11 cellular contexts compared by ENCODE assay signal in genomic region chr6:131954775-131955107, GRCh38. TPM values are rescaled to one million over a fixed set of nuclear protein-coding genes. Genes with fewer than 3 reads are reported as not detected.
DNase-seq lines count a peak whose midpoint lies in the region; ATAC-seq and TF ChIP-seq lines count a peak whose summit lies in the region.
"Had no signal": no experiment of that assay in that cellular context is flagged by ENCODE, and none has a peak within 500 bp of the region (broad histone marks: within the 10 kb centered on the region; RNA-seq: fewer than 3 reads in every experiment).

No MANE protein-coding gene starts in this region.

- H3K27me3 Mint-ChIP-seq in mesothelial cell of epicardium (ENCODE audit: low read depth): no peaks in the 10 kb centered on the region

- H3K27me3 ChIP-seq in heart right ventricle (peaks cover 0 to 37% (median 0%) of the 10 kb centered on the region in 7 donors), aorta (ENCODE audit: control insufficient read depth in 1 of 2, insufficient read depth in 2 of 2, low read length in 1 of 2) (no peaks in the 10 kb centered on the region)

- peak overlapping the region; percentile 95 for H3K27ac Mint-ChIP-seq in mesothelial cell of epicardium
- H3K27ac Mint-ChIP-seq: activated naive CD4-positive, alpha-beta T cell treated with anti-CD3 and anti-CD28 coated beads, Interleukin-2, amount 10 ng/mL, durations not matched to agents 7 days and 5 days had no signal

- intact Hi-C loops in heart right ventricle (cut with DNase I) (loop anchor here in 8 of 10 donors (5.0 to 10.0 kb wide), 8 partner anchors 108 to 260 kb away; no protein-coding TSS in a partner anchor), Right ventricle myocardium inferior (cut with DNase I) (loop anchor here (10.0 kb wide), 2 partner anchors 210 to 260 kb away; no protein-coding TSS in a partner anchor), aorta (cut with DNase I) (loop anchor here (2.0 to 5.0 kb wide), 6 partner anchors 43 to 203 kb away; no protein-coding TSS in a partner anchor)

- no peaks in the 10 kb centered on the region for H3K9me3 Mint-ChIP-seq in mesothelial cell of epicardium
- H3K9me3 Mint-ChIP-seq: activated naive CD4-positive, alpha-beta T cell treated with anti-CD3 and anti-CD28 coated beads, Interleukin-2, amount 10 ng/mL, durations not matched to agents 7 days and 5 days had no signal

- H3K4me3 ChIP-seq in heart right ventricle (peak overlapping the region in 8 of 10 donors; percentile 3 to 37 (median 27)), aorta (ENCODE audit: low read length in 2 of 2) (no peak overlapping the region)

- TF ChIP-seq CTCF in heart right ventricle (IDR thresholded peaks at IDR 0.05) (no peak), mesothelial cell of epicardium (IDR thresholded peaks at IDR 0.05; ENCODE audit: unreplicated experiment) (no peak)

- ATAC-seq in heart right ventricle (no peak), Right ventricle myocardium inferior (no peak), aorta (ENCODE audit: low FRiP score) (no peak), HG02885 (IDR thresholded peaks at IDR 0.05; ENCODE audit: poor library complexity, unreplicated experiment) (no peak), HG02973 (IDR thresholded peaks at IDR 0.05; ENCODE audit: unreplicated experiment) (no peak)

- WGBS in heart right ventricle, 2 donors: 7 to 18% methylated on average over 7 of the region's 7 CpGs
- 9 to 13% methylated on average over 7 of the region's 7 CpGs for WGBS in aorta, 2 donors

- H3K36me3 ChIP-seq in heart right ventricle (peaks cover 0 to 6% (median 0%) of the 10 kb centered on the region in 9 donors), aorta (ENCODE audit: control insufficient read depth in 1 of 2, insufficient read depth in 2 of 2, low read length in 1 of 2) (no peaks in the 10 kb centered on the region)
- H3K36me3 ChIP-seq: neutrophil had no signal

- H3K4me3 Mint-ChIP-seq in mesothelial cell of epicardium: peak overlapping the region; percentile 6
- H3K4me3 Mint-ChIP-seq: activated naive CD4-positive, alpha-beta T cell treated with anti-CD3 and anti-CD28 coated beads, Interleukin-2, amount 10 ng/mL, durations not matched to agents 7 days and 5 days had no signal

- H3K4me1 Mint-ChIP-seq in mesothelial cell of epicardium: peaks cover 51% of the 10 kb centered on the region

- H3K4me1 ChIP-seq in heart right ventricle: peaks cover 4 to 44% (median 21%) of the 10 kb centered on the region in 9 donors
- H3K4me1 ChIP-seq in aorta (ENCODE audit: control insufficient read depth in 1 of 2, insufficient read depth in 2 of 2, low read length in 2 of 2): peaks cover 2 to 7% of the 10 kb centered on the region in 2 donors

- H3K27ac ChIP-seq in heart right ventricle (peak overlapping the region in 6 of 10 donors; percentile 30 to 64 (median 37)), aorta (ENCODE audit: low read depth in 1 of 2, low read length in 2 of 2) (peak overlapping the region; percentile 29 to 55)
- H3K27ac ChIP-seq: neutrophil had no signal

- H3K9me3 ChIP-seq in heart right ventricle (no peaks in the 10 kb centered on the region), aorta (ENCODE audit: control insufficient read depth, low read length) (no peaks in the 10 kb centered on the region)
- H3K9me3 ChIP-seq: neutrophil had no signal

- DNase-seq in heart right ventricle (peak in 1 of 2 donors; percentile 41), Right ventricle myocardium inferior (ENCODE audit: missing footprints) (no peak), dedifferentiated amniotic fluid mesenchymal stem cell (ENCODE audit: extremely low spot score) (peak; percentile 96), mesothelial cell of epicardium (ENCODE audit: low spot score in 2 of 2, unreplicated experiment in 2 of 2) (peak; percentile 47 to 69), aorta (peak; percentile 65 to 80), hippocampal formation (lab: John Stamatoyannopoulos, UW) (no peak)
- DNase-seq: activated naive CD4-positive, alpha-beta T cell treated with anti-CD3 and anti-CD28 coated beads, Interleukin-2, amount 10 ng/mL, durations not matched to agents 7 days and 5 days; AML-193 had no signal

- H3K36me3 Mint-ChIP-seq in mesothelial cell of epicardium: no peaks in the 10 kb centered on the region
- H3K36me3 Mint-ChIP-seq: activated naive CD4-positive, alpha-beta T cell treated with anti-CD3 and anti-CD28 coated beads, Interleukin-2, amount 10 ng/mL, durations not matched to agents 7 days and 5 days had no signal

RNA-seq across cellular contexts. Expression of gene CCN2, which starts 3.6 kb away (rescaled TPM):
- total RNA-seq in heart right ventricle (10 to 100 TPM in 9 of 10 donors, 1 to 10 TPM in 1; 6.1 to 60.5 (median 40.7) TPM), Right ventricle myocardium inferior (12.5 TPM), mesothelial cell of epicardium (683 to 766 TPM (median 697 TPM) in 3 replicates), aorta (1,000 to 10,000 TPM in 1 of 2 donors, 100 to 1,000 TPM in 1; 588 to 1,507 TPM)
- polyA plus RNA-seq in heart right ventricle (10 to 100 TPM in 1 of 2 donors, 1 to 10 TPM in 1; 6.5 to 71.3 TPM), aorta (100 to 1,000 TPM; 221 to 957 TPM)

Comparison
In these comparisons a context has a peak if more than half of its experiments do, and no peak if none do; other contexts are left out.
1. DNase-seq: peak in dedifferentiated amniotic fluid mesenchymal stem cell (single experiment), mesothelial cell of epicardium (2 of 2) and aorta (2 of 2); none in Right ventricle myocardium inferior (single experiment) and hippocampal formation (0 of 2).
2. H3K4me3 ChIP-seq: peak in heart right ventricle (8 of 10); none in aorta (0 of 2).
3. RNA of gene CCN2, which starts 3.6 kb away (total RNA-seq): 588 to 1,507 TPM in aorta and 683 to 766 TPM in mesothelial cell of epicardium; 6.1 to 60.5 TPM in heart right ventricle and 12.5 TPM in Right ventricle myocardium inferior (single experiment); every median in the first group is over 4 times any median in the second.